15 cellular contexts compared by ENCODE assay signal in the genomic region with DNA sequence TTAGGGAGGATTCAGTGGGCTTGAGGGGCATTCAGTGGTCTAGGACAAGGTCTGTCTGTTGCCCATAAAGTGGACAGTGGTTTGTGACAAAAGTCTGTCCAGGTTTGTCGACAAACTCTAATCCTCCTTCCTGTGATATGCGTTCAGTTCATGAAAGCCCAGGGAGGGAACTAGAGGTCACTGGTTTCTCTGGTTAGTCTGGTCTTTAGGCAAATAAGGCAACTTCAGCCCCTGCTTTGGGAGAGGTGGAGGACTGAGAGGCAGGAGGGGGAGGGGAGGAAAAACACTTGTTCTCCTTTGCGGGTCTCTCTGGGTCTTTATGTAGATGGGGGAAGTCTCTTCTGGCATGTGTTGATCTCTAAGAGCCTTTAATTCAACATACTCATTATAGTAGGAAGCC.
DNase-seq lines count a peak whose midpoint lies in the region; ATAC-seq and TF ChIP-seq lines count a peak whose summit lies in the region.
"Had no signal": no experiment of that assay in that cellular context is flagged by ENCODE, and none has a peak within 500 bp of the region (broad histone marks: within the 10 kb centered on the region; RNA-seq: fewer than 3 reads in every experiment).

No MANE protein-coding gene starts in this region.

- TF ChIP-seq CTCF in OCI-LY7 (conservative IDR thresholded peaks at IDR 0.05; ENCODE audit: low read length): no peak
- no peak for TF ChIP-seq CTCF in prostate gland (IDR thresholded peaks at IDR 0.05)
- no peak for TF ChIP-seq CTCF in CD4-positive, alpha-beta T cell (IDR thresholded peaks at IDR 0.05)

- no peak overlapping the region for H3K9ac ChIP-seq in endocrine pancreas (ENCODE audit: control insufficient read depth, insufficient read depth, low read length)

- H3K27me3 ChIP-seq in endocrine pancreas (ENCODE audit: control insufficient read depth, insufficient read depth, low read length) (no peaks in the 10 kb centered on the region), prostate gland (replicated peaks; ENCODE audit: insufficient read depth) (no peaks in the 10 kb centered on the region)
- no peaks in the 10 kb centered on the region for H3K27me3 ChIP-seq in CD4-positive, alpha-beta T cell (ENCODE audit: control insufficient read depth, insufficient read depth, low read length)

- CTCF ChIA-PET in OCI-LY7 (lab: Charles Lee; ENCODE audit: unreplicated experiment): no interaction called here
- CTCF ChIA-PET in CD4-positive, alpha-beta T cell (lab: Charles Lee): no interaction called here

- H3K4me2 ChIP-seq in OCI-LY7 (ENCODE audit: low read length): no peak overlapping the region

- H3K9me3 ChIP-seq in OCI-LY7 (ENCODE audit: low read length) (no peaks in the 10 kb centered on the region), endocrine pancreas (ENCODE audit: control insufficient read depth, low read length) (no peaks in the 10 kb centered on the region), prostate gland (no peaks in the 10 kb centered on the region)
- H3K9me3 ChIP-seq in CD4-positive, alpha-beta T cell (ENCODE audit: control insufficient read depth, low read length): no peaks in the 10 kb centered on the region
- H3K9me3 ChIP-seq: Caco-2 had no signal

- TF ChIP-seq POLR2A in prostate gland (IDR thresholded peaks at IDR 0.05): no peak

- BruUV-seq in OCI-LY7 (replicated peaks; lab: Mats Ljungman, UMichigan): no TSS peak

- peaks cover 4% of the 10 kb centered on the region for H3K36me3 Mint-ChIP-seq in CD4-positive, alpha-beta T cell (ENCODE audit: low read depth)
- H3K36me3 Mint-ChIP-seq: CD14-positive monocyte had no signal

- no peak for ATAC-seq in CD4-positive, alpha-beta T cell (ENCODE audit: poor library complexity)
- ATAC-seq: HCT116, K562 had no signal

- H3K9me3 Mint-ChIP-seq in CD4-positive, alpha-beta T cell: peaks cover 6% of the 10 kb centered on the region

- H3K4me3 Mint-ChIP-seq in CD4-positive, alpha-beta T cell: no peak overlapping the region
- H3K4me3 Mint-ChIP-seq: CD14-positive monocyte had no signal

- H2AFZ ChIP-seq in OCI-LY7 (ENCODE audit: low read length): no peak overlapping the region

- H3K4me1 ChIP-seq in OCI-LY7 (ENCODE audit: insufficient read depth, low read length, poor library complexity, severe bottlenecking) (no peaks in the 10 kb centered on the region), endocrine pancreas (ENCODE audit: control insufficient read depth, insufficient read depth, low read length) (peaks cover 9% of the 10 kb centered on the region), prostate gland (replicated peaks) (no peaks in the 10 kb centered on the region)
- H3K4me1 ChIP-seq: Caco-2 had no signal

- intact Hi-C loops in OCI-LY7 (cut with micrococcal nuclease; ENCODE audit: unreplicated experiment) (no loop called here), prostate gland (cut with DNase I) (no loop called here)
- intact Hi-C loops in CD4-positive, alpha-beta T cell (cut with DNase I, micrococcal nuclease): no loop called here

- no peaks in the 10 kb centered on the region for H4K20me1 ChIP-seq in OCI-LY7 (ENCODE audit: insufficient read depth, low read length)

- peak; percentile 36 for DNase-seq in ELF-1 (ENCODE audit: low read depth, low spot score)
- DNase-seq in OCI-LY7 (ENCODE audit: low spot score): peak; percentile 21
- peak; percentile 9 for DNase-seq in prostate gland (ENCODE audit: low spot score)
- no peak for DNase-seq in activated CD4-positive, alpha-beta T cell treated with anti-CD3 and anti-CD28 coated beads for 48 hours
- no peak for DNase-seq in CD4-positive, alpha-beta T cell
- DNase-seq in NCI-H146 treated with DMSO at 0.1 percent for 48 hours (lab: John Stamatoyannopoulos, UW; ENCODE audit: unreplicated experiment): no peak
- DNase-seq: DMS153, NCI-H1436, NCI-H2029 treated with DMSO at 0.1 percent for 48 hours, Right ventricle myocardium superior had no signal

- no peaks in the 10 kb centered on the region for H3K9me2 ChIP-seq in OCI-LY7 (ENCODE audit: insufficient read depth, low read length)

- H3K4me3 ChIP-seq in OCI-LY7 (ENCODE audit: low read depth, low read length, poor library complexity, severe bottlenecking) (no peak overlapping the region), endocrine pancreas (ENCODE audit: control insufficient read depth, insufficient read depth, low read length) (peak overlapping the region; percentile 11), prostate gland (no peak overlapping the region)
- H3K4me3 ChIP-seq: K562 had no signal

- H3K27ac ChIP-seq in OCI-LY7 (ENCODE audit: low read depth, low read length, poor library complexity, severe bottlenecking) (no peak overlapping the region), prostate gland (no peak overlapping the region)
- H3K27ac ChIP-seq in CD4-positive, alpha-beta T cell (ENCODE audit: low read depth, low read length): no peak overlapping the region

- 18% methylated on average over 3 of the region's 3 CpGs for WGBS in prostate gland

- H3K79me2 ChIP-seq in OCI-LY7 (ENCODE audit: insufficient read depth, low read depth, low read length): no peaks in the 10 kb centered on the region

- H3K36me3 ChIP-seq in OCI-LY7 (ENCODE audit: insufficient read depth, low read length) (no peaks in the 10 kb centered on the region), endocrine pancreas (ENCODE audit: control insufficient read depth, insufficient read depth, low read length) (no peaks in the 10 kb centered on the region), prostate gland (no peaks in the 10 kb centered on the region)

- H3K27ac Mint-ChIP-seq in CD4-positive, alpha-beta T cell: no peak overlapping the region
- H3K27ac Mint-ChIP-seq: CD14-positive monocyte had no signal

- peaks cover 19% of the 10 kb centered on the region for H3K4me1 Mint-ChIP-seq in CD4-positive, alpha-beta T cell (ENCODE audit: low read depth)

- H3K27me3 Mint-ChIP-seq in CD4-positive, alpha-beta T cell: no peaks in the 10 kb centered on the region

- POLR2A ChIA-PET in OCI-LY7 (lab: Charles Lee): no interaction called here
- POLR2A ChIA-PET in CD4-positive, alpha-beta T cell (lab: Charles Lee): no interaction called here

Comparison
In these comparisons a context has a peak if more than half of its experiments do, and no peak if none do; other contexts are left out.
1. DNase-seq: peak in ELF-1 (single experiment), OCI-LY7 (single experiment) and prostate gland (single experiment); none in activated CD4-positive, alpha-beta T cell treated with anti-CD3 and anti-CD28 coated beads for 48 hours (single experiment), CD4-positive, alpha-beta T cell (0 of 10) and NCI-H146 treated with DMSO at 0.1 percent for 48 hours (single experiment).